In the genomic region with DNA sequence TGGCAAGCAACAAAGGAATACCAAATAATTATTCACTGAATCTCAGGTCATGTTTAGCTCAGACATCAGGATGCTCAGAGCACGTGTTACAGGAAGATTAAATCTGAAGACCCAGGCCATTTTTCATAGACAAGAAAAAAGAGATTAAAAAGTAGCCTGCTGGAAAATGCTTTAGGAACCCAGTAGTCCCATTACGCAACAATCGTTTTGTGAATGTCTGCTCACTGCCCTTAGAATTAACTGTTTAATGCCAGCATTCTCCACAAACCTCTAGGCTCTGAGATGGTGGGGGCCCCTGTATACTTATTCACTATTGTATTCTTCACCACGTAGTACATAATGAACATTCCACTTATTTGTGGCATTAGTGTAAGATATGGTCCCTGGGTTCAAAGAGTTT, we compare ENCODE assay signal across 31 cellular contexts.
"Had no signal": no experiment of that assay in that cellular context is flagged by ENCODE, and none has a peak within 500 bp of the region (broad histone marks: within the 10 kb centered on the region; RNA-seq: fewer than 3 reads in every experiment).

No MANE protein-coding gene starts in this region.

- H3K4me1 ChIP-seq: esophagus muscularis mucosa, foreskin keratinocyte, gastroesophageal sphincter, heart right ventricle had no signal

- ATAC-seq: activated CD4-positive, alpha-beta T cell treated with anti-CD3 and anti-CD28 coated beads for 36 hours; activated CD8-positive, alpha-beta memory T cell treated with anti-CD3 and anti-CD28 coated beads, Interleukin-2, amount 10 ng/mL, durations not matched to agents 7 days and 5 days; activated CD8-positive, alpha-beta T cell treated with anti-CD3 and anti-CD28 coated beads, Interleukin-2, amount 10 ng/mL, durations not matched to agents 7 days and 5 days; activated naive CD4-positive, alpha-beta T cell treated with anti-CD3 and anti-CD28 coated beads, Interleukin-2, amount 50 U/mL, for 72 hours; activated T-cell treated with anti-CD3 and anti-CD28 coated beads, Interleukin-2, amount 50 U/mL, for 72 hours; effector memory CD8-positive, alpha-beta T cell; foreskin keratinocyte; gastroesophageal sphincter; heart right ventricle; T-helper 17 cell had no signal

- H2AFZ ChIP-seq: hepatocyte had no signal

- H3K4me3 ChIP-seq: coronary artery, esophagus muscularis mucosa, gastroesophageal sphincter, heart right ventricle, hepatocyte had no signal

- H3K36me3 ChIP-seq: brain microvascular endothelial cell, esophagus muscularis mucosa, gastroesophageal sphincter, heart right ventricle had no signal

- H3K9me3 ChIP-seq: esophagus muscularis mucosa, gastroesophageal sphincter, heart right ventricle had no signal

- H3K27ac ChIP-seq: brain microvascular endothelial cell, coronary artery, esophagus muscularis mucosa, foreskin keratinocyte, gastroesophageal sphincter, heart right ventricle, hepatocyte had no signal

- H3K27me3 ChIP-seq: brain microvascular endothelial cell, esophagus muscularis mucosa, foreskin keratinocyte, gastroesophageal sphincter had no signal

- H3K79me2 ChIP-seq: hepatocyte had no signal

- FAIRE-seq: astrocyte, bronchial epithelial cell had no signal

- H3K4me2 ChIP-seq: hepatocyte had no signal

- DNase-seq: activated CD4-positive, alpha-beta memory T cell treated with anti-CD3 and anti-CD28 coated beads for 36 hours; activated CD4-positive, alpha-beta T cell treated with anti-CD3 and anti-CD28 coated beads for 36 hours; activated CD4-positive, alpha-beta T cell treated with anti-CD3 and anti-CD28 coated beads, Interleukin-2, amount 10 ng/mL, durations not matched to agents 24 days and 14 days; activated CD4-positive, CD25-positive, alpha-beta regulatory T cell; activated CD4-positive, CD25-positive, alpha-beta regulatory T cell treated with anti-CD3 and anti-CD28 coated beads, Interleukin-2, amount 50 U/mL, for 72 hours; activated CD8-positive, alpha-beta memory T cell treated with anti-CD3 and anti-CD28 coated beads, Interleukin-2, amount 10 ng/mL, durations not matched to agents 7 days and 5 days; activated CD8-positive, alpha-beta memory T cell treated with anti-CD3 and anti-CD28 coated beads, Interleukin-2, amount 50 U/mL, for 4 hours; activated CD8-positive, alpha-beta T cell treated with anti-CD3 and anti-CD28 coated beads, Interleukin-2, amount 10 ng/mL, durations not matched to agents 7 days and 5 days; activated gamma-delta T cell; activated naive CD4-positive, alpha-beta T cell; activated naive CD4-positive, alpha-beta T cell treated with anti-CD3 and anti-CD28 coated beads, Interleukin-2, amount 10 ng/mL, durations not matched to agents 7 days and 5 days; activated naive CD8-positive, alpha-beta T cell treated with anti-CD3 and anti-CD28 coated beads, Interleukin-2, amount 10 ng/mL, durations not matched to agents 7 days and 5 days; activated T-cell treated with anti-CD3 and anti-CD28 coated beads, Interleukin-2, amount 50 U/mL, for 1 hour; activated T-cell treated with anti-CD3 and anti-CD28 coated beads, Interleukin-2, amount 50 U/mL, for 72 hours; amniotic stem cell; anterior cingulate cortex; brain microvascular endothelial cell; effector CD4-positive, alpha-beta T cell; effector memory CD8-positive, alpha-beta T cell; erythroblast; foreskin keratinocyte; heart right ventricle; T-helper 17 cell; T1000 had no signal
